In genomic region chr19:1275260-1275975, GRCh38 we compare ENCODE assay signal across 1 cellular context.
TF ChIP-seq lines count a peak whose summit lies in the region.

Gene FAM174C, plus strand, starts transcription at chr19:1275530. Its CDS starts 20 bp downstream, at chr19:1275550.

TF ChIP-seq in K562, 482 proteins besides CTCF, POLR2A, EP300 and RAD21 (continued from another document and continues in another):
- TF ChIP-seq ZNF518B (CRISPR knock-in tag; IDR thresholded peaks at IDR 0.05): no peak
- TF ChIP-seq DEAF1 (CRISPR knock-in tag; IDR thresholded peaks at IDR 0.05): no peak
- 0 out of 2 replicates have a peak, but pooled peaks have one; percentile 80 for TF ChIP-seq CAMTA2 (CRISPR knock-in tag; conservative IDR thresholded peaks at IDR 0.05)
- no peak for TF ChIP-seq TRIM25 (IDR thresholded peaks at IDR 0.05; ENCODE audit: borderline replicate concordance)
- TF ChIP-seq ZNF134 (CRISPR knock-in tag; conservative IDR thresholded peaks at IDR 0.05): no peak
- TF ChIP-seq KLF13 (tag; IDR thresholded peaks at IDR 0.05; ENCODE audit: borderline replicate concordance, low read depth): peak; percentile 48; the same call in 1 of the 2 replicates
- peak; percentile 85 for TF ChIP-seq CBFA2T2 (conservative IDR thresholded peaks at IDR 0.05)
- TF ChIP-seq NR3C1 (CRISPR knock-in tag; IDR thresholded peaks at IDR 0.05): peak; percentile 10; the same call in 1 of the 2 replicates
- TF ChIP-seq ZBTB49 (CRISPR knock-in tag; IDR thresholded peaks at IDR 0.05; ENCODE audit: borderline replicate concordance): no peak
- TF ChIP-seq TEAD1 (CRISPR knock-in tag; IDR thresholded peaks at IDR 0.05): 0 out of 4 replicates have a peak, but pooled peaks of 1 of the 2 experiments have one; percentile 54
- TF ChIP-seq ILK (tag; IDR thresholded peaks at IDR 0.05; ENCODE audit: borderline replicate concordance, low read depth): no peak
- TF ChIP-seq GTF2F1 (IDR thresholded peaks at IDR 0.05; ENCODE audit: low read depth, low read length): no peak
- peak; percentile 100 for TF ChIP-seq USF2 (CRISPR knock-in tag; IDR thresholded peaks at IDR 0.05)
- TF ChIP-seq ID3 (CRISPR knock-in tag; IDR thresholded peaks at IDR 0.05): no peak
- peak; percentile 2; the same call in 1 of the 2 replicates for TF ChIP-seq ID3 (tag; IDR thresholded peaks at IDR 0.05)
- TF ChIP-seq BDP1 (IDR thresholded peaks at IDR 0.05; ENCODE audit: insufficient read depth, insufficient read length): no peak
- TF ChIP-seq ZNF586 (CRISPR knock-in tag; conservative IDR thresholded peaks at IDR 0.05): 0 out of 2 replicates have a peak, but pooled peaks have one; percentile 3
- TF ChIP-seq CREB3 (tag; conservative IDR thresholded peaks at IDR 0.05; ENCODE audit: low read depth): 0 out of 2 replicates have a peak, but pooled peaks have one; percentile 44
- TF ChIP-seq ZNF449 (CRISPR knock-in tag; IDR thresholded peaks at IDR 0.05): no peak
- TF ChIP-seq MEF2D (tag; conservative IDR thresholded peaks at IDR 0.05; ENCODE audit: low read depth): no peak
- no peak for TF ChIP-seq EHMT2 (IDR thresholded peaks at IDR 0.05)
- TF ChIP-seq FOXA3 (CRISPR knock-in tag; conservative IDR thresholded peaks at IDR 0.05 in 1 of 2, IDR thresholded peaks at IDR 0.05 in 1 of 2): 0 out of 4 replicates have a peak, but pooled peaks of 1 of the 2 experiments have one; percentile 40
- peak; percentile 98 for TF ChIP-seq ELF1 (tag; IDR thresholded peaks at IDR 0.05)
- TF ChIP-seq MTF1 (CRISPR knock-in tag; IDR thresholded peaks at IDR 0.05; ENCODE audit: borderline replicate concordance): no peak
- TF ChIP-seq, protein P1, sequence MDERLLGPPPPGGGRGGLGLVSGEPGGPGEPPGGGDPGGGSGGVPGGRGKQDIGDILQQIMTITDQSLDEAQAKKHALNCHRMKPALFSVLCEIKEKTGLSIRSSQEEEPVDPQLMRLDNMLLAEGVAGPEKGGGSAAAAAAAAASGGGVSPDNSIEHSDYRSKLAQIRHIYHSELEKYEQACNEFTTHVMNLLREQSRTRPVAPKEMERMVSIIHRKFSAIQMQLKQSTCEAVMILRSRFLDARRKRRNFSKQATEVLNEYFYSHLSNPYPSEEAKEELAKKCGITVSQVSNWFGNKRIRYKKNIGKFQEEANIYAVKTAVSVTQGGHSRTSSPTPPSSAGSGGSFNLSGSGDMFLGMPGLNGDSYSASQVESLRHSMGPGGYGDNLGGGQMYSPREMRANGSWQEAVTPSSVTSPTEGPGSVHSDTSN (CRISPR knock-in tag; IDR thresholded peaks at IDR 0.05; ENCODE audit: low read depth): peak; percentile 85
- TF ChIP-seq, protein P1 (tag; conservative IDR thresholded peaks at IDR 0.05; ENCODE audit: low read depth): no peak
- TF ChIP-seq GTF2E2 (tag; IDR thresholded peaks at IDR 0.05): no peak; the same call in 1 of the 2 replicates
- peak in 1 of 3 experiments; percentile 70; a peak in 2 of 6 replicates for TF ChIP-seq ZBTB11 (CRISPR knock-in tag; IDR thresholded peaks at IDR 0.05)
- no peak for TF ChIP-seq THRAP3 (IDR thresholded peaks at IDR 0.05; ENCODE audit: borderline replicate concordance)
- TF ChIP-seq, protein P2, sequence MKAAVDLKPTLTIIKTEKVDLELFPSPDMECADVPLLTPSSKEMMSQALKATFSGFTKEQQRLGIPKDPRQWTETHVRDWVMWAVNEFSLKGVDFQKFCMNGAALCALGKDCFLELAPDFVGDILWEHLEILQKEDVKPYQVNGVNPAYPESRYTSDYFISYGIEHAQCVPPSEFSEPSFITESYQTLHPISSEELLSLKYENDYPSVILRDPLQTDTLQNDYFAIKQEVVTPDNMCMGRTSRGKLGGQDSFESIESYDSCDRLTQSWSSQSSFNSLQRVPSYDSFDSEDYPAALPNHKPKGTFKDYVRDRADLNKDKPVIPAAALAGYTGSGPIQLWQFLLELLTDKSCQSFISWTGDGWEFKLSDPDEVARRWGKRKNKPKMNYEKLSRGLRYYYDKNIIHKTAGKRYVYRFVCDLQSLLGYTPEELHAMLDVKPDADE (conservative IDR thresholded peaks at IDR 0.05; ENCODE audit: control insufficient read depth, low read depth, low read length): peak; percentile 79; the same call in 1 of the 2 replicates
- no peak for TF ChIP-seq HNRNPUL1 (IDR thresholded peaks at IDR 0.05; ENCODE audit: low read length)
- no peak for TF ChIP-seq BCOR (IDR thresholded peaks at IDR 0.05)
